1 cellular context compared by ENCODE assay signal in genomic region chrX:98605941-98606340, GRCh38.
TF ChIP-seq lines count a peak whose summit lies in the region.

No MANE protein-coding gene starts in this region.

TF ChIP-seq in H1, 55 proteins besides CTCF, POLR2A, EP300 and RAD21:
- no peak for TF ChIP-seq TCF12 (IDR thresholded peaks at IDR 0.05; ENCODE audit: low read depth, low read length)
- TF ChIP-seq HDAC6 (IDR thresholded peaks at IDR 0.05; ENCODE audit: low read depth, low read length): no peak
- no peak for TF ChIP-seq CHD7 (IDR thresholded peaks at IDR 0.05; ENCODE audit: insufficient replicate concordance, low read length)
- TF ChIP-seq SIX5 (IDR thresholded peaks at IDR 0.05; ENCODE audit: low read depth, low read length): no peak
- TF ChIP-seq TAF1 (IDR thresholded peaks at IDR 0.05; ENCODE audit: low read depth, low read length): no peak
- TF ChIP-seq ZNF274 (IDR thresholded peaks at IDR 0.05; ENCODE audit: borderline replicate concordance, extremely low read depth, low read length): no peak
